24 cellular contexts compared by ENCODE assay signal in genomic region chr9:126666155-126666803, GRCh38. TPM values are rescaled to one million over a fixed set of nuclear protein-coding genes. Genes with fewer than 3 reads are reported as not detected.
DNase-seq lines count a peak whose midpoint lies in the region; ATAC-seq and TF ChIP-seq lines count a peak whose summit lies in the region.
"Had no signal": no experiment of that assay in that cellular context is flagged by ENCODE, and none has a peak within 500 bp of the region (broad histone marks: within the 10 kb centered on the region; RNA-seq: fewer than 3 reads in every experiment).

No MANE protein-coding gene starts in this region.

- CTCF ChIA-PET in WTC11 (lab: Charles Lee), result interaction anchor here (0.6 to 5.0 kb wide), 10 partner anchors 8 to 56 kb away, joined by 3 to 36 read pairs (median 7); no protein-coding TSS in a partner anchor

- DNase-seq in WTC11 (ENCODE audit: low spot score), result no peak
- DNase-seq in memory B cell (ENCODE audit: low spot score in 2 of 2), result peak in 1 of 2 donors; percentile 20
- DNase-seq in NCI-H748 treated with DMSO at 0.1 percent for 48 hours (lab: John Stamatoyannopoulos, UW), result no peak
- DNase-seq in glomerular visceral epithelial cell (ENCODE audit: extremely low spot score), result no peak
- DNase-seq in activated CD4-positive, alpha-beta T cell treated with anti-CD3 and anti-CD28 coated beads for 1 hour, result no peak
- DNase-seq in upper lobe of right lung, result no peak
- DNase-seq: ACHN; activated CD4-positive, alpha-beta T cell treated with anti-CD3 and anti-CD28 coated beads, Interleukin-2, amount 10 ng/mL, durations not matched to agents 24 days and 14 days; activated CD8-positive, alpha-beta memory T cell treated with anti-CD3 and anti-CD28 coated beads, Interleukin-2, amount 50 U/mL, for 4 hours; activated naive CD8-positive, alpha-beta T cell treated with anti-CD3 and anti-CD28 coated beads, Interleukin-2, amount 10 ng/mL, durations not matched to agents 7 days and 5 days; Calu3; effector memory CD4-positive, alpha-beta T cell; Kasumi-1; mesenchymal stem cell; NCI-H1092; NCI-H2227 treated with DMSO at 0.1 percent for 48 hours had no signal

- peaks cover 44% of the 10 kb centered on the region for H3K4me1 Mint-ChIP-seq in WTC11
- peaks cover 13% of the 10 kb centered on the region for H3K4me1 Mint-ChIP-seq in memory B cell
- H3K4me1 Mint-ChIP-seq: activated CD4-positive, alpha-beta T cell treated with anti-CD3 and anti-CD28 coated beads, Interleukin-2, amount 10 ng/mL, durations not matched to agents 24 days and 14 days had no signal

- H3K9me3 Mint-ChIP-seq in WTC11 (no peaks in the 10 kb centered on the region), memory B cell (no peaks in the 10 kb centered on the region)
- H3K9me3 Mint-ChIP-seq: activated CD4-positive, alpha-beta T cell treated with anti-CD3 and anti-CD28 coated beads, Interleukin-2, amount 10 ng/mL, durations not matched to agents 24 days and 14 days; activated naive CD8-positive, alpha-beta T cell treated with anti-CD3 and anti-CD28 coated beads, Interleukin-2, amount 10 ng/mL, durations not matched to agents 7 days and 5 days; activated T-helper 2 cell treated with anti-CD3 and anti-CD28 coated beads, Interferon-gamma antibody, Interleukin-2, Interleukin-4, amounts not matched to agents 10 μg/mL and 5 μg/mL and 100 μg/mL, durations not matched to agents 14 hours and 24 hours and 36 hours had no signal

- ATAC-seq in GM19351 (IDR thresholded peaks at IDR 0.05; ENCODE audit: unreplicated experiment) (peak; percentile 69), WTC11 (no peak), memory B cell (ENCODE audit: low read depth) (peak; percentile 85), upper lobe of right lung (no peak)
- ATAC-seq: sciatic nerve had no signal

- intact Hi-C loops in upper lobe of right lung (cut with DNase I), result no loop called here

- no peak overlapping the region for H3K27ac ChIP-seq in BLaER1 treated with 17β-estradiol and CSF1 and Interleukin-3, amounts not matched to agents 10 nM and 100 nM
- no peak overlapping the region for H3K27ac ChIP-seq in upper lobe of right lung
- H3K27ac ChIP-seq: C4-2B had no signal

- H3K27ac Mint-ChIP-seq in WTC11 (no peak overlapping the region), memory B cell (peak overlapping the region; percentile 1)
- H3K27ac Mint-ChIP-seq: activated CD4-positive, alpha-beta T cell treated with anti-CD3 and anti-CD28 coated beads, Interleukin-2, amount 10 ng/mL, durations not matched to agents 24 days and 14 days; activated naive CD8-positive, alpha-beta T cell treated with anti-CD3 and anti-CD28 coated beads, Interleukin-2, amount 10 ng/mL, durations not matched to agents 7 days and 5 days; activated T-helper 2 cell treated with anti-CD3 and anti-CD28 coated beads, Interferon-gamma antibody, Interleukin-2, Interleukin-4, amounts not matched to agents 10 μg/mL and 5 μg/mL and 100 μg/mL, durations not matched to agents 14 hours and 24 hours and 36 hours had no signal

- no peak for TF ChIP-seq CTCF in WTC11 (IDR thresholded peaks at IDR 0.05)
- no peak for TF ChIP-seq CTCF in upper lobe of right lung (IDR thresholded peaks at IDR 0.05)

- no peaks in the 10 kb centered on the region for H3K36me3 Mint-ChIP-seq in WTC11
- H3K36me3 Mint-ChIP-seq in memory B cell, result no peaks in the 10 kb centered on the region
- H3K36me3 Mint-ChIP-seq: activated naive CD8-positive, alpha-beta T cell treated with anti-CD3 and anti-CD28 coated beads, Interleukin-2, amount 10 ng/mL, durations not matched to agents 7 days and 5 days had no signal

- H3K4me3 Mint-ChIP-seq in WTC11 (no peak overlapping the region; the same call in 1 of the 2 replicates), memory B cell (peak overlapping the region; percentile 47)
- H3K4me3 Mint-ChIP-seq: activated CD4-positive, alpha-beta T cell treated with anti-CD3 and anti-CD28 coated beads, Interleukin-2, amount 10 ng/mL, durations not matched to agents 24 days and 14 days; activated naive CD8-positive, alpha-beta T cell treated with anti-CD3 and anti-CD28 coated beads, Interleukin-2, amount 10 ng/mL, durations not matched to agents 7 days and 5 days had no signal

- POLR2A ChIA-PET in WTC11 (lab: Charles Lee), result no interaction called here

- H3K27me3 ChIP-seq in BLaER1 treated with 17β-estradiol and CSF1 and Interleukin-3, amounts not matched to agents 10 nM and 100 nM, result peaks cover 0 to 33% (median 0%) of the 10 kb centered on the region in 11 experiments; a peak in 10 of 22 replicates
- peaks cover 64% of the 10 kb centered on the region for H3K27me3 ChIP-seq in upper lobe of right lung

- peak overlapping the region; percentile 75 to 95 (median 87) for H3K4me2 ChIP-seq in BLaER1 treated with 17β-estradiol and CSF1 and Interleukin-3, amounts not matched to agents 10 nM and 100 nM

- H3K4me3 ChIP-seq in BLaER1 treated with 17β-estradiol and CSF1 and Interleukin-3, amounts not matched to agents 10 nM and 100 nM, result no peak overlapping the region; a peak in 1 of 20 replicates
- H3K4me3 ChIP-seq in upper lobe of right lung, result no peak overlapping the region

- H3K4me1 ChIP-seq in BLaER1 treated with 17β-estradiol and CSF1 and Interleukin-3, amounts not matched to agents 10 nM and 100 nM, result peaks cover 32 to 65% (median 48%) of the 10 kb centered on the region in 10 experiments
- peaks cover 2% of the 10 kb centered on the region for H3K4me1 ChIP-seq in upper lobe of right lung

- H3K27me3 Mint-ChIP-seq in WTC11 (ENCODE audit: low read depth) (peaks cover 22% of the 10 kb centered on the region), memory B cell (peaks cover 11% of the 10 kb centered on the region)

- H3K36me3 ChIP-seq in BLaER1 treated with 17β-estradiol and CSF1 and Interleukin-3, amounts not matched to agents 10 nM and 100 nM, result no peaks in the 10 kb centered on the region
- no peaks in the 10 kb centered on the region for H3K36me3 ChIP-seq in upper lobe of right lung

- no peaks in the 10 kb centered on the region for H3K9me3 ChIP-seq in BLaER1 treated with 17β-estradiol and CSF1 and Interleukin-3, amounts not matched to agents 10 nM and 100 nM (replicated peaks in 1 of 11)
- H3K9me3 ChIP-seq in upper lobe of right lung, result no peaks in the 10 kb centered on the region

- H4K20me1 ChIP-seq in BLaER1 treated with 17β-estradiol and CSF1 and Interleukin-3, amounts not matched to agents 10 nM and 100 nM, result peaks cover 0 to 32% (median 0%) of the 10 kb centered on the region in 11 experiments; a peak in 4 of 22 replicates

- 0 out of 22 replicates have a peak overlapping the region, but pooled peaks of 1 of the 11 experiments have one; percentile 13 for H3K9ac ChIP-seq in BLaER1 treated with 17β-estradiol and CSF1 and Interleukin-3, amounts not matched to agents 10 nM and 100 nM

TF ChIP-seq in WTC11, 78 proteins besides CTCF, POLR2A, EP300 and RAD21:
- TF ChIP-seq, protein P1, sequence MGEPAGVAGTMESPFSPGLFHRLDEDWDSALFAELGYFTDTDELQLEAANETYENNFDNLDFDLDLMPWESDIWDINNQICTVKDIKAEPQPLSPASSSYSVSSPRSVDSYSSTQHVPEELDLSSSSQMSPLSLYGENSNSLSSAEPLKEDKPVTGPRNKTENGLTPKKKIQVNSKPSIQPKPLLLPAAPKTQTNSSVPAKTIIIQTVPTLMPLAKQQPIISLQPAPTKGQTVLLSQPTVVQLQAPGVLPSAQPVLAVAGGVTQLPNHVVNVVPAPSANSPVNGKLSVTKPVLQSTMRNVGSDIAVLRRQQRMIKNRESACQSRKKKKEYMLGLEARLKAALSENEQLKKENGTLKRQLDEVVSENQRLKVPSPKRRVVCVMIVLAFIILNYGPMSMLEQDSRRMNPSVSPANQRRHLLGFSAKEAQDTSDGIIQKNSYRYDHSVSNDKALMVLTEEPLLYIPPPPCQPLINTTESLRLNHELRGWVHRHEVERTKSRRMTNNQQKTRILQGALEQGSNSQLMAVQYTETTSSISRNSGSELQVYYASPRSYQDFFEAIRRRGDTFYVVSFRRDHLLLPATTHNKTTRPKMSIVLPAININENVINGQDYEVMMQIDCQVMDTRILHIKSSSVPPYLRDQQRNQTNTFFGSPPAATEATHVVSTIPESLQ (CRISPR knock-in tag; IDR thresholded peaks at IDR 0.05), result no peak
- TF ChIP-seq ELF4 (CRISPR knock-in tag; IDR thresholded peaks at IDR 0.05; ENCODE audit: low read depth) (no peak), MYBL2 (CRISPR knock-in tag; IDR thresholded peaks at IDR 0.05) (no peak), GRHL2 (CRISPR knock-in tag; IDR thresholded peaks at IDR 0.05; ENCODE audit: insufficient replicate concordance, severe bottlenecking) (no peak), ATF3 (CRISPR knock-in tag; conservative IDR thresholded peaks at IDR 0.05) (no peak), ZNF671 (CRISPR knock-in tag; IDR thresholded peaks at IDR 0.05) (no peak), FOXP1 (CRISPR knock-in tag; IDR thresholded peaks at IDR 0.05; ENCODE audit: borderline replicate concordance) (peak; percentile 57; the same call in 1 of the 2 replicates)
TF ChIP-seq in WTC11: peak in this region for 1.

RNA-seq across cellular contexts. Expression of gene LMX1B, which starts 52.6 kb away (rescaled TPM):
- total RNA-seq in WTC11 (2021) (4.6 to 12.4 TPM (median 5.1 TPM) in 3 replicates), upper lobe of right lung (0.14 TPM)
- total RNA-seq: activated CD4-positive, alpha-beta T cell treated with anti-CD3 and anti-CD28 coated beads, Interleukin-2, amount 10 ng/mL, durations not matched to agents 24 days and 14 days; activated naive CD8-positive, alpha-beta T cell treated with anti-CD3 and anti-CD28 coated beads, Interleukin-2, amount 10 ng/mL, durations not matched to agents 7 days and 5 days; activated T-helper 2 cell treated with anti-CD3 and anti-CD28 coated beads, Interferon-gamma antibody, Interleukin-2, Interleukin-4, amounts not matched to agents 10 μg/mL and 5 μg/mL and 100 μg/mL, durations not matched to agents 14 hours and 24 hours and 36 hours; Calu3; chondrocyte; myocyte; ureter had no signal

Comparison
In these comparisons a context has a peak if more than half of its experiments do, and no peak if none do; other contexts are left out.
1. ATAC-seq: peak in GM19351 (single experiment) and memory B cell (single experiment); none in WTC11 (single experiment) and upper lobe of right lung (single experiment).